Comparison of ENCODE assay signal across 18 cellular contexts in genomic region chr11:111727431-111727830, GRCh38. TPM values are rescaled to one million over a fixed set of nuclear protein-coding genes. Genes with fewer than 3 reads are reported as not detected.
DNase-seq lines count a peak whose midpoint lies in the region; ATAC-seq and TF ChIP-seq lines count a peak whose summit lies in the region.
"Had no signal": no experiment of that assay in that cellular context is flagged by ENCODE, and none has a peak within 500 bp of the region (broad histone marks: within the 10 kb centered on the region; RNA-seq: fewer than 3 reads in every experiment).

No MANE protein-coding gene starts in this region.

- H3K36me3 Mint-ChIP-seq in activated T-cell treated with anti-CD3 and anti-CD28 coated beads, Interleukin-2, amount 50 U/mL, for 24 hours (ENCODE audit: low read depth) = peaks cover 68% of the 10 kb centered on the region

- H3K4me3 ChIP-seq in dorsolateral prefrontal cortex = no peak overlapping the region
- H3K4me3 ChIP-seq in upper lobe of left lung = no peak overlapping the region
- no peak overlapping the region for H3K4me3 ChIP-seq in spleen
- H3K4me3 ChIP-seq: GM23338, MG63 had no signal

- H3K27ac ChIP-seq in dorsolateral prefrontal cortex = peak overlapping the region in 56 of 59 donors; percentile 6 to 100 (median 99)
- H3K27ac ChIP-seq in upper lobe of left lung = peak overlapping the region in 3 of 4 donors; percentile 16 to 58 (median 26)
- peak overlapping the region in 1 of 8 donors; percentile 24 for H3K27ac ChIP-seq in spleen
- H3K27ac ChIP-seq: 22Rv1, HL-60, KMS-11 had no signal

- no peaks in the 10 kb centered on the region for H3K27me3 ChIP-seq in dorsolateral prefrontal cortex
- no peaks in the 10 kb centered on the region for H3K27me3 ChIP-seq in upper lobe of left lung
- H3K27me3 ChIP-seq in spleen (replicated peaks in 1 of 7) = no peaks in the 10 kb centered on the region
- H3K27me3 ChIP-seq: MG63 had no signal

- no peak for TF ChIP-seq POLR2A in upper lobe of left lung (IDR thresholded peaks at IDR 0.05)
- no peak for TF ChIP-seq POLR2A in spleen (IDR thresholded peaks at IDR 0.05)

- WGBS in upper lobe of left lung, 2 donors = 81 to 91% methylated on average over 7 of the region's 7 CpGs
- WGBS in spleen, 5 donors = 74 to 93% (median 85%) methylated on average over 7 of the region's 7 CpGs

- H3K9me3 Mint-ChIP-seq in activated T-cell treated with anti-CD3 and anti-CD28 coated beads, Interleukin-2, amount 50 U/mL, for 24 hours = no peaks in the 10 kb centered on the region
- H3K9me3 Mint-ChIP-seq: CD8-positive, alpha-beta T cell; GM23338 had no signal

- H3K27ac Mint-ChIP-seq in activated T-cell treated with anti-CD3 and anti-CD28 coated beads, Interleukin-2, amount 50 U/mL, for 24 hours = peak overlapping the region; percentile 29
- H3K27ac Mint-ChIP-seq: CD8-positive, alpha-beta T cell; GM23338 had no signal

- peaks cover 17 to 25% (median 18%) of the 10 kb centered on the region in 4 donors for H3K4me1 ChIP-seq in upper lobe of left lung
- peaks cover 0 to 10% (median 0%) of the 10 kb centered on the region in 6 donors for H3K4me1 ChIP-seq in spleen

- TF ChIP-seq CTCF in dorsolateral prefrontal cortex (IDR thresholded peaks at IDR 0.05 in 54 of 56, conservative IDR thresholded peaks at IDR 0.05 in 2 of 56; ENCODE audit: low read depth in 1 of 56, partially characterized antibody in 56 of 56) (no peak), omental fat pad (IDR thresholded peaks at IDR 0.05) (no peak), upper lobe of left lung (IDR thresholded peaks at IDR 0.05) (no peak), spleen (IDR thresholded peaks at IDR 0.05 in 8 of 11, conservative IDR thresholded peaks at IDR 0.05 in 3 of 11) (no peak)

- intact Hi-C loops in dorsolateral prefrontal cortex (cut with DNase I) (no loop called here), spleen (cut with DNase I; ENCODE audit: low total_unique reads) (no loop called here)

- H3K9me3 ChIP-seq in upper lobe of left lung (no peaks in the 10 kb centered on the region), spleen (no peaks in the 10 kb centered on the region)
- H3K9me3 ChIP-seq: MG63 had no signal

- peaks cover 15 to 59% (median 49%) of the 10 kb centered on the region in 4 donors for H3K36me3 ChIP-seq in upper lobe of left lung
- peaks cover 0 to 74% (median 43%) of the 10 kb centered on the region in 6 donors for H3K36me3 ChIP-seq in spleen

- TF ChIP-seq EP300 in upper lobe of left lung (IDR thresholded peaks at IDR 0.05) = no peak

- H3K4me1 Mint-ChIP-seq in activated T-cell treated with anti-CD3 and anti-CD28 coated beads, Interleukin-2, amount 50 U/mL, for 24 hours (ENCODE audit: low read depth) = no peaks in the 10 kb centered on the region

- ATAC-seq in omental fat pad (ENCODE audit: low FRiP score) = peak; percentile 22
- ATAC-seq in upper lobe of left lung (ENCODE audit: low FRiP score in 2 of 2) = no peak
- no peak for ATAC-seq in GM18520 (IDR thresholded peaks at IDR 0.05; ENCODE audit: unreplicated experiment)
- ATAC-seq: CD8-positive, alpha-beta T cell; GM23338 had no signal

- DNase-seq in activated T-cell treated with anti-CD3 and anti-CD28 coated beads, Interleukin-2, amount 50 U/mL, for 24 hours = no peak
- no peak for DNase-seq in activated T-cell treated with anti-CD3 and anti-CD28 coated beads, Interleukin-2, amount 50 U/mL, for 48 hours
- DNase-seq in dorsolateral prefrontal cortex = peak in 1 of 10 donors; percentile 48
- no peak for DNase-seq in omental fat pad (ENCODE audit: low spot score)
- DNase-seq in upper lobe of left lung = no peak
- no peak for DNase-seq in spleen
- no peak for DNase-seq in kidney glomerular epithelial cell (lab: John Stamatoyannopoulos, UW)
- DNase-seq: CD8-positive, alpha-beta T cell; MG63; NCI-H1105 treated with DMSO at 0.1 percent for 48 hours; NCI-H2029; NCI-H2171 treated with DMSO at 0.1 percent for 48 hours; NCI-H510A had no signal

- H3K4me3 Mint-ChIP-seq in activated T-cell treated with anti-CD3 and anti-CD28 coated beads, Interleukin-2, amount 50 U/mL, for 24 hours = no peak overlapping the region
- H3K4me3 Mint-ChIP-seq: CD8-positive, alpha-beta T cell; GM23338 had no signal

- no peaks in the 10 kb centered on the region for H3K27me3 Mint-ChIP-seq in activated T-cell treated with anti-CD3 and anti-CD28 coated beads, Interleukin-2, amount 50 U/mL, for 24 hours

RNA-seq across cellular contexts. Expression of gene PPP2R1B, which starts 38.8 kb away (rescaled TPM):
- total RNA-seq in dorsolateral prefrontal cortex = 10 to 100 TPM; 19.2 to 62.5 (median 34.1) TPM
- 100 to 1,000 TPM in 2 of 4 donors, 10 to 100 TPM in 2; 30.9 to 139 (median 78.8) TPM for total RNA-seq in omental fat pad
- 10 to 100 TPM; 11.3 to 31.8 (median 22.0) TPM for total RNA-seq in upper lobe of left lung
- total RNA-seq in spleen = 10 to 100 TPM; 18.0 to 30.3 (median 27.1) TPM
- polyA plus RNA-seq in spleen = 1 to 10 TPM; 4.0 to 5.7 (median 5.0) TPM
